10 cellular contexts compared by ENCODE assay signal in the genomic region with DNA sequence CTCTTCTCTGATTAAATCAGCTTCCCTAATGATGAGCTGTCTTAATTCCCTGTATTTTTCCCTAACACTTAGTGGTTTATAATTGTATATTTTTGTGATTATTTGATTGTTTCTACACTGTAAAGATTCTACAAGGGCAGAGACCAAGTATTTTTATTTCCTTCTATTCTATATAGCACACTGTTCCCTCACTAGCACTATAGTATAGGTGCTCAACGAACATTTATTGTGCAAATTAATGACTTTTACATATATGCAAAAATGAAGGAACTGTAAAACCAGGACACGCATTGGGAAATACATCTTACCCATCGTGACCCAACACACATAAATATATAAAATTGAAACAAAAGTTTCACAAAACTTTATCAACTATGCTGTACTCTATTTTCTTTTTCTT.
"Had no signal": no experiment of that assay in that cellular context is flagged by ENCODE, and none has a peak within 500 bp of the region (broad histone marks: within the 10 kb centered on the region; RNA-seq: fewer than 3 reads in every experiment).

No MANE protein-coding gene starts in this region.

- H2AFZ ChIP-seq: parathyroid adenoma had no signal

- H3K4me3 ChIP-seq: transverse colon had no signal

- H3K27me3 ChIP-seq: transverse colon had no signal

- H3K9ac ChIP-seq: parathyroid adenoma had no signal

- H3K9me3 ChIP-seq: transverse colon had no signal

- H3K4me1 ChIP-seq: parathyroid adenoma had no signal

- H3K27ac ChIP-seq: parathyroid adenoma, transverse colon had no signal

- ATAC-seq: left ventricle myocardium superior had no signal

- H3K36me3 ChIP-seq: transverse colon had no signal

- DNase-seq: activated CD4-positive, alpha-beta T cell treated with anti-CD3 and anti-CD28 coated beads, Interleukin-2, amount 50 U/mL, for 1 hour; activated effector memory CD4-positive, alpha-beta T cell treated with anti-CD3 and anti-CD28 coated beads, Interleukin-2, amount 50 U/mL, for 16 hours; foreskin melanocyte; left ventricle myocardium superior; mesenchymal stem cell; retina; stimulated activated CD4-positive, alpha-beta T cell treated with anti-CD3 and anti-CD28 coated beads, Interleukin-15, amount 100 ng/mL, for 24 hours; stimulated activated CD4-positive, alpha-beta T cell treated with anti-CD3 and anti-CD28 coated beads, Interleukin-4, amount 100 ng/mL, for 24 hours; transverse colon had no signal
